ENCODE assay signal across 26 cellular contexts in genomic region chr10:52082307-52082706, GRCh38.
DNase-seq lines count a peak whose midpoint lies in the region; ATAC-seq lines count a peak whose summit lies in the region.
"Had no signal": no experiment of that assay in that cellular context is flagged by ENCODE, and none has a peak within 500 bp of the region (broad histone marks: within the 10 kb centered on the region; RNA-seq: fewer than 3 reads in every experiment).

No MANE protein-coding gene starts in this region.

- no peak overlapping the region for H3K27ac Mint-ChIP-seq in activated naive CD4-positive, alpha-beta T cell treated with anti-CD3 and anti-CD28 coated beads for 36 hours
- H3K27ac Mint-ChIP-seq: activated B cell treated with CpG ODN at 0.5 μM for 24 hours; activated CD8-positive, alpha-beta T cell treated with anti-CD3 and anti-CD28 coated beads for 36 hours; activated naive CD4-positive, alpha-beta T cell treated with anti-CD3 and anti-CD28 coated beads, Interleukin-2, amount 10 ng/mL, durations not matched to agents 7 days and 5 days; CD4-positive, CD25-positive, alpha-beta regulatory T cell; effector memory CD8-positive, alpha-beta T cell; H9; naive thymus-derived CD4-positive, alpha-beta T cell; stimulated activated memory B cell treated with anti-CD40 and anti-IgM and Interleukin-4, amounts not matched to agents 10 μg/mL and 1 μg/mL and 100 μg/mL, for 72 hours had no signal

- H3K9me3 Mint-ChIP-seq in activated naive CD4-positive, alpha-beta T cell treated with anti-CD3 and anti-CD28 coated beads for 36 hours, result no peaks in the 10 kb centered on the region
- H3K9me3 Mint-ChIP-seq: activated B cell treated with CpG ODN at 0.5 μM for 24 hours; activated CD8-positive, alpha-beta T cell treated with anti-CD3 and anti-CD28 coated beads for 36 hours; activated naive CD4-positive, alpha-beta T cell treated with anti-CD3 and anti-CD28 coated beads, Interleukin-2, amount 10 ng/mL, durations not matched to agents 7 days and 5 days; H9; stimulated activated memory B cell treated with anti-CD40 and anti-IgM and Interleukin-4, amounts not matched to agents 10 μg/mL and 1 μg/mL and 100 μg/mL, for 72 hours had no signal

- no peaks in the 10 kb centered on the region for H3K36me3 Mint-ChIP-seq in activated naive CD4-positive, alpha-beta T cell treated with anti-CD3 and anti-CD28 coated beads for 36 hours (ENCODE audit: low read depth)
- H3K36me3 Mint-ChIP-seq: activated naive CD4-positive, alpha-beta T cell treated with anti-CD3 and anti-CD28 coated beads, Interleukin-2, amount 10 ng/mL, durations not matched to agents 7 days and 5 days; CD4-positive, CD25-positive, alpha-beta regulatory T cell; naive thymus-derived CD4-positive, alpha-beta T cell; stimulated activated memory B cell treated with anti-CD40 and anti-IgM and Interleukin-4, amounts not matched to agents 10 μg/mL and 1 μg/mL and 100 μg/mL, for 72 hours had no signal

- intact Hi-C loops in activated naive CD4-positive, alpha-beta T cell treated with anti-CD3 and anti-CD28 coated beads for 36 hours (cut with micrococcal nuclease), result no loop called here

- CTCF ChIA-PET in activated naive CD4-positive, alpha-beta T cell treated with anti-CD3 and anti-CD28 coated beads for 36 hours (lab: Charles Lee), result no interaction called here

- no peak for DNase-seq in midbrain (lab: John Stamatoyannopoulos, UW)
- no peak for DNase-seq in activated naive CD4-positive, alpha-beta T cell treated with anti-CD3 and anti-CD28 coated beads for 36 hours
- no peak for DNase-seq in NCI-H446 (lab: John Stamatoyannopoulos, UW)
- DNase-seq: activated B cell treated with CpG ODN at 0.5 μM for 24 hours; activated CD8-positive, alpha-beta T cell treated with anti-CD3 and anti-CD28 coated beads for 36 hours; activated naive CD4-positive, alpha-beta T cell treated with anti-CD3 and anti-CD28 coated beads, Interleukin-2, amount 10 ng/mL, durations not matched to agents 7 days and 5 days; activated T-cell treated with anti-CD3 and anti-CD28 coated beads, Interleukin-2, amount 50 U/mL, for 4 hours; CD4-positive, CD25-positive, alpha-beta regulatory T cell; effector memory CD8-positive, alpha-beta T cell; esophagus squamous epithelium; H9; IMR-90; mesenchymal stem cell; MG63; naive thymus-derived CD4-positive, alpha-beta T cell; NCI-H1694; NCI-H2227 treated with DMSO at 0.1 percent for 48 hours; pancreas; Peyer's patch; sigmoid colon had no signal

- H3K4me1 Mint-ChIP-seq in activated naive CD4-positive, alpha-beta T cell treated with anti-CD3 and anti-CD28 coated beads for 36 hours (ENCODE audit: low read depth), result no peaks in the 10 kb centered on the region
- H3K4me1 Mint-ChIP-seq: activated B cell treated with CpG ODN at 0.5 μM for 24 hours; activated naive CD4-positive, alpha-beta T cell treated with anti-CD3 and anti-CD28 coated beads, Interleukin-2, amount 10 ng/mL, durations not matched to agents 7 days and 5 days; CD4-positive, CD25-positive, alpha-beta regulatory T cell; naive thymus-derived CD4-positive, alpha-beta T cell; stimulated activated memory B cell treated with anti-CD40 and anti-IgM and Interleukin-4, amounts not matched to agents 10 μg/mL and 1 μg/mL and 100 μg/mL, for 72 hours had no signal

- ATAC-seq in GM18520 (IDR thresholded peaks at IDR 0.05; ENCODE audit: unreplicated experiment), result peak; percentile 87
- peak; percentile 86 for ATAC-seq in GM19463 (IDR thresholded peaks at IDR 0.05; ENCODE audit: unreplicated experiment)
- ATAC-seq in HG02885 (IDR thresholded peaks at IDR 0.05; ENCODE audit: poor library complexity, unreplicated experiment), result peak; percentile 51
- peak; percentile 50 for ATAC-seq in HG03460 (IDR thresholded peaks at IDR 0.05; ENCODE audit: unreplicated experiment)
- no peak for ATAC-seq in GM21576 (IDR thresholded peaks at IDR 0.05; ENCODE audit: unreplicated experiment)
- ATAC-seq: activated CD8-positive, alpha-beta T cell treated with anti-CD3 and anti-CD28 coated beads for 36 hours; activated T-cell treated with anti-CD3 and anti-CD28 coated beads, Interleukin-2, amount 50 U/mL, for 4 hours; effector memory CD8-positive, alpha-beta T cell; naive thymus-derived CD4-positive, alpha-beta T cell; pancreas; stimulated activated memory B cell treated with anti-CD40 and anti-IgM and Interleukin-4, amounts not matched to agents 10 μg/mL and 1 μg/mL and 100 μg/mL, for 72 hours had no signal

- H3K27me3 Mint-ChIP-seq in activated naive CD4-positive, alpha-beta T cell treated with anti-CD3 and anti-CD28 coated beads for 36 hours (ENCODE audit: low read depth), result no peaks in the 10 kb centered on the region
- H3K27me3 Mint-ChIP-seq: activated B cell treated with CpG ODN at 0.5 μM for 24 hours; activated CD8-positive, alpha-beta T cell treated with anti-CD3 and anti-CD28 coated beads for 36 hours; activated naive CD4-positive, alpha-beta T cell treated with anti-CD3 and anti-CD28 coated beads, Interleukin-2, amount 10 ng/mL, durations not matched to agents 7 days and 5 days; CD4-positive, CD25-positive, alpha-beta regulatory T cell; effector memory CD8-positive, alpha-beta T cell; stimulated activated memory B cell treated with anti-CD40 and anti-IgM and Interleukin-4, amounts not matched to agents 10 μg/mL and 1 μg/mL and 100 μg/mL, for 72 hours had no signal

- H3K4me3 Mint-ChIP-seq in activated naive CD4-positive, alpha-beta T cell treated with anti-CD3 and anti-CD28 coated beads for 36 hours, result no peak overlapping the region
- H3K4me3 Mint-ChIP-seq: activated B cell treated with CpG ODN at 0.5 μM for 24 hours; activated CD8-positive, alpha-beta T cell treated with anti-CD3 and anti-CD28 coated beads for 36 hours; activated naive CD4-positive, alpha-beta T cell treated with anti-CD3 and anti-CD28 coated beads, Interleukin-2, amount 10 ng/mL, durations not matched to agents 7 days and 5 days; activated T-cell treated with anti-CD3 and anti-CD28 coated beads, Interleukin-2, amount 50 U/mL, for 4 hours; CD4-positive, CD25-positive, alpha-beta regulatory T cell; effector memory CD8-positive, alpha-beta T cell; H9; naive thymus-derived CD4-positive, alpha-beta T cell; stimulated activated memory B cell treated with anti-CD40 and anti-IgM and Interleukin-4, amounts not matched to agents 10 μg/mL and 1 μg/mL and 100 μg/mL, for 72 hours had no signal
